In the genomic region with DNA sequence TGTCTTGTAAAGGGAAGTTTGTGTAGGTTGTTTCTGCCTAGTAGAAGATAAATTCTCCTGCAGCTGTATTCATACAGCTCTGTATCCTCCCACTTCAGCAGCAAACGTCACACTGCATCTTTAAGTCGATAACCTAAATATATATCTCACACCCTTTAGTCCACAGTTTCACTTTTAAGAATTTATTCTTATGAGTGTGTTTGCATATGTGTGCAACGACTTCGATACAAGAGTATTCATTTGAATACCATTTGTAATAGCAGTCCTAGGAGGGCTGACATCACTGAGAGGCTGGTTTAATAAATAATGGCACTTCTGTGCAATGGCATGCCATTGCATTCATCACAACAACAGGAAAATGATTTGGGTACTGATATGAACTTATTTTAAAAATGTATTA, we compare ENCODE assay signal across 14 cellular contexts.
DNase-seq lines count a peak whose midpoint lies in the region; ATAC-seq and TF ChIP-seq lines count a peak whose summit lies in the region.
"Had no signal": no experiment of that assay in that cellular context is flagged by ENCODE, and none has a peak within 500 bp of the region (broad histone marks: within the 10 kb centered on the region; RNA-seq: fewer than 3 reads in every experiment).

No MANE protein-coding gene starts in this region.

- DNase-seq in omental fat pad (ENCODE audit: low spot score) (no peak), NCI-H1930 (lab: John Stamatoyannopoulos, UW) (no peak), HEK293T (ENCODE audit: extremely low spot score) (no peak), NCI-H2227 treated with DMSO at 0.1 percent for 48 hours (lab: John Stamatoyannopoulos, UW) (no peak)
- DNase-seq: activated T-cell treated with anti-CD3 and anti-CD28 coated beads, Interleukin-2, amount 50 U/mL, for 48 hours; caudate nucleus; left cardiac atrium; posterior cingulate gyrus; T-helper 9 cell had no signal

- peak overlapping the region in 6 of 11 experiments; percentile 52 to 72 (median 64); a peak in 10 of 22 replicates for H3K9ac ChIP-seq in BLaER1 treated with 17β-estradiol and CSF1 and Interleukin-3, amounts not matched to agents 10 nM and 100 nM

- peaks cover 47 to 96% (median 86%) of the 10 kb centered on the region in 10 experiments for H3K4me1 ChIP-seq in BLaER1 treated with 17β-estradiol and CSF1 and Interleukin-3, amounts not matched to agents 10 nM and 100 nM

- H3K9me3 ChIP-seq in BLaER1 treated with 17β-estradiol and CSF1 and Interleukin-3, amounts not matched to agents 10 nM and 100 nM (replicated peaks in 1 of 11), result peaks cover 0 to 5% (median 0%) of the 10 kb centered on the region in 11 experiments; a peak in 2 of 22 replicates

- no peak overlapping the region for H3K4me3 ChIP-seq in BLaER1 treated with 17β-estradiol and CSF1 and Interleukin-3, amounts not matched to agents 10 nM and 100 nM

- CTCF ChIA-PET in HEK293T (lab: Yijun Ruan, JAX), result no interaction called here

- no peak for TF ChIP-seq CTCF in omental fat pad (IDR thresholded peaks at IDR 0.05)

- H3K4me2 ChIP-seq in BLaER1 treated with 17β-estradiol and CSF1 and Interleukin-3, amounts not matched to agents 10 nM and 100 nM, result peak overlapping the region; percentile 19 to 88 (median 72); a peak in 21 of 22 replicates

- peaks cover 0 to 87% (median 40%) of the 10 kb centered on the region in 11 experiments; a peak in 14 of 22 replicates for H3K36me3 ChIP-seq in BLaER1 treated with 17β-estradiol and CSF1 and Interleukin-3, amounts not matched to agents 10 nM and 100 nM

- POLR2A ChIA-PET in HEK293T (lab: Yijun Ruan, JAX), result no interaction called here

- peak; percentile 63 for ATAC-seq in GM19035 (IDR thresholded peaks at IDR 0.05; ENCODE audit: unreplicated experiment)
- ATAC-seq in HG02678 (IDR thresholded peaks at IDR 0.05; ENCODE audit: unreplicated experiment), result peak; percentile 71
- ATAC-seq in HG03520 (IDR thresholded peaks at IDR 0.05; ENCODE audit: unreplicated experiment), result peak; percentile 71
- ATAC-seq in omental fat pad (ENCODE audit: low FRiP score), result no peak
- ATAC-seq: left cardiac atrium had no signal

- H3K27ac ChIP-seq in BLaER1 treated with 17β-estradiol and CSF1 and Interleukin-3, amounts not matched to agents 10 nM and 100 nM, result peak overlapping the region in 9 of 11 experiments; percentile 52 to 96 (median 94); a peak in 16 of 22 replicates
- H3K27ac ChIP-seq: HL-60 had no signal

- H4K20me1 ChIP-seq in BLaER1 treated with 17β-estradiol and CSF1 and Interleukin-3, amounts not matched to agents 10 nM and 100 nM, result no peaks in the 10 kb centered on the region

- no peaks in the 10 kb centered on the region for H3K27me3 ChIP-seq in BLaER1 treated with 17β-estradiol and CSF1 and Interleukin-3, amounts not matched to agents 10 nM and 100 nM

TF ChIP-seq in HEK293T, 16 proteins besides CTCF, POLR2A, EP300 and RAD21:
- TF ChIP-seq, protein P1, sequence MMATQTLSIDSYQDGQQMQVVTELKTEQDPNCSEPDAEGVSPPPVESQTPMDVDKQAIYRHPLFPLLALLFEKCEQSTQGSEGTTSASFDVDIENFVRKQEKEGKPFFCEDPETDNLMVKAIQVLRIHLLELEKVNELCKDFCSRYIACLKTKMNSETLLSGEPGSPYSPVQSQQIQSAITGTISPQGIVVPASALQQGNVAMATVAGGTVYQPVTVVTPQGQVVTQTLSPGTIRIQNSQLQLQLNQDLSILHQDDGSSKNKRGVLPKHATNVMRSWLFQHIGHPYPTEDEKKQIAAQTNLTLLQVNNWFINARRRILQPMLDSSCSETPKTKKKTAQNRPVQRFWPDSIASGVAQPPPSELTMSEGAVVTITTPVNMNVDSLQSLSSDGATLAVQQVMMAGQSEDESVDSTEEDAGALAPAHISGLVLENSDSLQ (IDR thresholded peaks at IDR 0.05), result no peak
- TF ChIP-seq NFRKB (IDR thresholded peaks at IDR 0.05) (no peak), HDGF (IDR thresholded peaks at IDR 0.05; ENCODE audit: borderline replicate concordance) (no peak), CTBP1 (IDR thresholded peaks at IDR 0.05; ENCODE audit: borderline replicate concordance) (no peak), ARNT (IDR thresholded peaks at IDR 0.05) (no peak), SP1 (IDR thresholded peaks at IDR 0.05) (no peak), SUZ12 (IDR thresholded peaks at IDR 0.05) (no peak), BHLHE40 (IDR thresholded peaks at IDR 0.05; ENCODE audit: borderline replicate concordance) (no peak), TARDBP (IDR thresholded peaks at IDR 0.05) (no peak), LEF1 (IDR thresholded peaks at IDR 0.05; ENCODE audit: borderline replicate concordance) (no peak), FOXM1 (IDR thresholded peaks at IDR 0.05; ENCODE audit: borderline replicate concordance) (no peak), FOXK2 (IDR thresholded peaks at IDR 0.05) (no peak), ELF4 (IDR thresholded peaks at IDR 0.05) (no peak)
